In genomic region chr1:91768120-91768519, GRCh38 we compare ENCODE assay signal across 26 cellular contexts.
"Had no signal": no experiment of that assay in that cellular context is flagged by ENCODE, and none has a peak within 500 bp of the region (broad histone marks: within the 10 kb centered on the region; RNA-seq: fewer than 3 reads in every experiment).

No MANE protein-coding gene starts in this region.

- H3K36me3 Mint-ChIP-seq: stimulated activated memory B cell treated with anti-CD40 and anti-IgM and Interleukin-4, amounts not matched to agents 10 μg/mL and 1 μg/mL and 100 μg/mL, for 72 hours had no signal

- H3K4me3 Mint-ChIP-seq: effector memory CD8-positive, alpha-beta T cell; naive thymus-derived CD8-positive, alpha-beta T cell; neural progenitor cell; stimulated activated memory B cell treated with anti-CD40 and anti-IgM and Interleukin-4, amounts not matched to agents 10 μg/mL and 1 μg/mL and 100 μg/mL, for 72 hours had no signal

- H3K79me2 ChIP-seq: hepatocyte, parathyroid adenoma had no signal

- H3K27ac Mint-ChIP-seq: neural progenitor cell; stimulated activated memory B cell treated with anti-CD40 and anti-IgM and Interleukin-4, amounts not matched to agents 10 μg/mL and 1 μg/mL and 100 μg/mL, for 72 hours had no signal

- H3K4me2 ChIP-seq: hepatocyte, neural progenitor cell had no signal

- H3K4me1 ChIP-seq: parathyroid adenoma, transverse colon, upper lobe of right lung, uterus had no signal

- H3K4me1 Mint-ChIP-seq: stimulated activated memory B cell treated with anti-CD40 and anti-IgM and Interleukin-4, amounts not matched to agents 10 μg/mL and 1 μg/mL and 100 μg/mL, for 72 hours had no signal

- H3K9me3 Mint-ChIP-seq: effector memory CD8-positive, alpha-beta T cell; neural progenitor cell; stimulated activated memory B cell treated with anti-CD40 and anti-IgM and Interleukin-4, amounts not matched to agents 10 μg/mL and 1 μg/mL and 100 μg/mL, for 72 hours had no signal

- H3K27ac ChIP-seq: hepatocyte, lower lobe of right lung, neural progenitor cell, parathyroid adenoma, psoas muscle, thoracic aorta, transverse colon, upper lobe of right lung had no signal

- H3K4me3 ChIP-seq: coronary artery, heart left ventricle, hepatocyte, lower lobe of right lung, neural progenitor cell, psoas muscle, sigmoid colon, thoracic aorta, transverse colon, upper lobe of right lung, uterus had no signal

- H3K36me3 ChIP-seq: heart left ventricle, lower lobe of right lung, neural progenitor cell, thoracic aorta, transverse colon, upper lobe of right lung, uterus had no signal

- H2AFZ ChIP-seq: hepatocyte, neural progenitor cell, parathyroid adenoma had no signal

- H3K27me3 ChIP-seq: heart left ventricle, hepatocyte, neural progenitor cell, sigmoid colon, transverse colon, upper lobe of right lung, uterus had no signal

- FAIRE-seq: endometrium, frontal cortex, islet of Langerhans had no signal

- ATAC-seq: effector memory CD8-positive, alpha-beta T cell; heart left ventricle; left cardiac atrium; left ventricle myocardium superior; lower lobe of right lung; naive thymus-derived CD8-positive, alpha-beta T cell; psoas muscle; right cardiac atrium; stimulated activated memory B cell treated with anti-CD40 and anti-IgM and Interleukin-4, amounts not matched to agents 10 μg/mL and 1 μg/mL and 100 μg/mL, for 72 hours; stimulated activated naive CD8-positive, alpha-beta T cell treated with anti-CD3 and anti-CD28 coated beads, Interleukin-15, Interleukin-2, amounts not matched to agents 100 U/mL and 50 U/mL, for 24 hours; upper lobe of right lung had no signal

- H3K9me3 ChIP-seq: heart left ventricle, lower lobe of right lung, psoas muscle, sigmoid colon, thoracic aorta, transverse colon, upper lobe of right lung, uterus had no signal

- H3K9ac ChIP-seq: neural progenitor cell, parathyroid adenoma had no signal

- DNase-seq: dermis blood vessel endothelial cell; effector memory CD8-positive, alpha-beta T cell; erythroblast; heart left ventricle; left cardiac atrium; left ventricle myocardium superior; lower lobe of right lung; naive thymus-derived CD8-positive, alpha-beta T cell; psoas muscle; right cardiac atrium; sigmoid colon; stimulated activated CD4-positive, alpha-beta T cell treated with anti-CD3 and anti-CD28 coated beads, Interleukin-2, amount 100 ng/mL, for 24 hours; stimulated activated CD4-positive, alpha-beta T cell treated with anti-CD3 and anti-CD28 coated beads, Interleukin-4, amount 100 ng/mL, for 24 hours; stimulated activated naive CD8-positive, alpha-beta T cell treated with anti-CD3 and anti-CD28 coated beads, Interleukin-15, Interleukin-2, amounts not matched to agents 100 U/mL and 50 U/mL, for 24 hours; transverse colon; upper lobe of right lung; uterus had no signal
